20 cellular contexts compared by ENCODE assay signal in genomic region chr5:149545327-149545726, GRCh38. TPM values are rescaled to one million over a fixed set of nuclear protein-coding genes. Genes with fewer than 3 reads are reported as not detected.
DNase-seq lines count a peak whose midpoint lies in the region; ATAC-seq and TF ChIP-seq lines count a peak whose summit lies in the region.
"Had no signal": no experiment of that assay in that cellular context is flagged by ENCODE, and none has a peak within 500 bp of the region (broad histone marks: within the 10 kb centered on the region; RNA-seq: fewer than 3 reads in every experiment).

No MANE protein-coding gene starts in this region.

- H3K4me3 Mint-ChIP-seq in natural killer cell (no peak overlapping the region), mesothelial cell of epicardium (no peak overlapping the region)
- no peak overlapping the region for H3K4me3 Mint-ChIP-seq in natural killer cell treated with Interleukin-12 subunit alpha and Interleukin-12 subunit beta and Interleukin-15 and Interleukin-18, amount 100 ng/mL, for 72 hours
- H3K4me3 Mint-ChIP-seq in activated T-helper 1 cell treated with anti-CD3 and anti-CD28 coated beads, Interleukin-12 subunit alpha, Interleukin-12 subunit beta, Interleukin-2, Interleukin-4 antibody, amounts not matched to agents 30 ng/mL and 10 ng/mL and 1 ng/mL, durations not matched to agents 14 hours and 24 hours and 36 hours, result no peak overlapping the region
- H3K4me3 Mint-ChIP-seq: stimulated activated naive CD8-positive, alpha-beta T cell treated with anti-CD3 and anti-CD28 coated beads, Interleukin-15, Interleukin-2, amounts not matched to agents 100 ng/mL and 50 ng/mL, for 24 hours had no signal

- H3K4me1 Mint-ChIP-seq in natural killer cell, result peaks cover 51 to 72% of the 10 kb centered on the region in 2 donors
- H3K4me1 Mint-ChIP-seq in natural killer cell treated with Interleukin-12 subunit alpha and Interleukin-12 subunit beta and Interleukin-15 and Interleukin-18, amount 100 ng/mL, for 72 hours (ENCODE audit: low read depth in 2 of 2), result peaks cover 42% of the 10 kb centered on the region in 2 donors
- peaks cover 53% of the 10 kb centered on the region for H3K4me1 Mint-ChIP-seq in activated T-helper 1 cell treated with anti-CD3 and anti-CD28 coated beads, Interleukin-12 subunit alpha, Interleukin-12 subunit beta, Interleukin-2, Interleukin-4 antibody, amounts not matched to agents 30 ng/mL and 10 ng/mL and 1 ng/mL, durations not matched to agents 14 hours and 24 hours and 36 hours (ENCODE audit: low read depth)
- H3K4me1 Mint-ChIP-seq in mesothelial cell of epicardium, result peaks cover 40% of the 10 kb centered on the region

- H3K9me3 Mint-ChIP-seq in natural killer cell (no peaks in the 10 kb centered on the region), mesothelial cell of epicardium (no peaks in the 10 kb centered on the region)
- no peaks in the 10 kb centered on the region for H3K9me3 Mint-ChIP-seq in natural killer cell treated with Interleukin-12 subunit alpha and Interleukin-12 subunit beta and Interleukin-15 and Interleukin-18, amount 100 ng/mL, for 72 hours
- H3K9me3 Mint-ChIP-seq in activated T-helper 1 cell treated with anti-CD3 and anti-CD28 coated beads, Interleukin-12 subunit alpha, Interleukin-12 subunit beta, Interleukin-2, Interleukin-4 antibody, amounts not matched to agents 30 ng/mL and 10 ng/mL and 1 ng/mL, durations not matched to agents 14 hours and 24 hours and 36 hours, result no peaks in the 10 kb centered on the region
- H3K9me3 Mint-ChIP-seq: activated T-helper 2 cell treated with anti-CD3 and anti-CD28 coated beads, Interferon-gamma antibody, Interleukin-2, Interleukin-4, amounts not matched to agents 10 μg/mL and 5 μg/mL and 100 μg/mL, durations not matched to agents 14 hours and 24 hours and 36 hours; immature natural killer cell; stimulated activated naive CD8-positive, alpha-beta T cell treated with anti-CD3 and anti-CD28 coated beads, Interleukin-15, Interleukin-2, amounts not matched to agents 100 ng/mL and 50 ng/mL, for 24 hours had no signal

- no peaks in the 10 kb centered on the region for H3K36me3 Mint-ChIP-seq in natural killer cell
- peaks cover 22% of the 10 kb centered on the region for H3K36me3 Mint-ChIP-seq in natural killer cell treated with Interleukin-12 subunit alpha and Interleukin-12 subunit beta and Interleukin-15 and Interleukin-18, amount 100 ng/mL, for 72 hours
- peaks cover 56% of the 10 kb centered on the region for H3K36me3 Mint-ChIP-seq in activated T-helper 1 cell treated with anti-CD3 and anti-CD28 coated beads, Interleukin-12 subunit alpha, Interleukin-12 subunit beta, Interleukin-2, Interleukin-4 antibody, amounts not matched to agents 30 ng/mL and 10 ng/mL and 1 ng/mL, durations not matched to agents 14 hours and 24 hours and 36 hours (ENCODE audit: low read depth)
- H3K36me3 Mint-ChIP-seq in mesothelial cell of epicardium, result peaks cover 19% of the 10 kb centered on the region

- H3K27ac Mint-ChIP-seq in natural killer cell (peak overlapping the region; percentile 31 to 84), mesothelial cell of epicardium (peak overlapping the region; percentile 59)
- H3K27ac Mint-ChIP-seq in natural killer cell treated with Interleukin-12 subunit alpha and Interleukin-12 subunit beta and Interleukin-15 and Interleukin-18, amount 100 ng/mL, for 72 hours, result no peak overlapping the region
- H3K27ac Mint-ChIP-seq in activated T-helper 1 cell treated with anti-CD3 and anti-CD28 coated beads, Interleukin-12 subunit alpha, Interleukin-12 subunit beta, Interleukin-2, Interleukin-4 antibody, amounts not matched to agents 30 ng/mL and 10 ng/mL and 1 ng/mL, durations not matched to agents 14 hours and 24 hours and 36 hours, result peak overlapping the region; percentile 29
- H3K27ac Mint-ChIP-seq: stimulated activated naive CD8-positive, alpha-beta T cell treated with anti-CD3 and anti-CD28 coated beads, Interleukin-15, Interleukin-2, amounts not matched to agents 100 ng/mL and 50 ng/mL, for 24 hours had no signal

- intact Hi-C loops in natural killer cell (cut with micrococcal nuclease), result no loop called here
- intact Hi-C loops in activated T-helper 1 cell treated with anti-CD3 and anti-CD28 coated beads, Interleukin-12 subunit alpha, Interleukin-12 subunit beta, Interleukin-2, Interleukin-4 antibody, amounts not matched to agents 30 ng/mL and 10 ng/mL and 1 ng/mL, durations not matched to agents 14 hours and 24 hours and 36 hours (cut with micrococcal nuclease), result loop anchor here (5.0 kb wide), 1 partner anchor 43 kb away; no protein-coding TSS in a partner anchor

- ATAC-seq in natural killer cell, result no peak
- ATAC-seq in natural killer cell treated with Interleukin-12 subunit alpha and Interleukin-12 subunit beta and Interleukin-15 and Interleukin-18, amount 100 ng/mL, for 72 hours, result no peak
- no peak for ATAC-seq in GM18870 (IDR thresholded peaks at IDR 0.05; ENCODE audit: unreplicated experiment)
- ATAC-seq in GM21529 (IDR thresholded peaks at IDR 0.05; ENCODE audit: unreplicated experiment), result no peak
- ATAC-seq in HG03135 (IDR thresholded peaks at IDR 0.05; ENCODE audit: unreplicated experiment), result no peak
- ATAC-seq: lower lobe of right lung, Panc1 had no signal

- DNase-seq in natural killer cell (no peak), mesothelial cell of epicardium (ENCODE audit: low spot score in 2 of 2, unreplicated experiment in 2 of 2) (no peak), DMS114 treated with DMSO at 0.1 percent for 48 hours (lab: John Stamatoyannopoulos, UW; ENCODE audit: unreplicated experiment) (no peak)
- no peak for DNase-seq in natural killer cell treated with Interleukin-12 subunit alpha and Interleukin-12 subunit beta and Interleukin-15 and Interleukin-18, amount 100 ng/mL, for 72 hours (ENCODE audit: low spot score)
- DNase-seq in activated T-helper 1 cell treated with anti-CD3 and anti-CD28 coated beads, Interleukin-12 subunit alpha, Interleukin-12 subunit beta, Interleukin-2, Interleukin-4 antibody, amounts not matched to agents 30 ng/mL and 10 ng/mL and 1 ng/mL, durations not matched to agents 14 hours and 24 hours and 36 hours (ENCODE audit: low spot score), result no peak
- DNase-seq: activated CD4-positive, alpha-beta T cell treated with anti-CD3 and anti-CD28 coated beads for 1 hour; Caco-2; central memory CD4-positive, alpha-beta T cell; effector CD8-positive, alpha-beta T cell; heart left ventricle; immature natural killer cell; lower lobe of right lung; NCI-H146; T1000 had no signal

- no peaks in the 10 kb centered on the region for H3K27me3 Mint-ChIP-seq in natural killer cell (ENCODE audit: low read depth in 2 of 2)
- no peaks in the 10 kb centered on the region for H3K27me3 Mint-ChIP-seq in natural killer cell treated with Interleukin-12 subunit alpha and Interleukin-12 subunit beta and Interleukin-15 and Interleukin-18, amount 100 ng/mL, for 72 hours
- H3K27me3 Mint-ChIP-seq in activated T-helper 1 cell treated with anti-CD3 and anti-CD28 coated beads, Interleukin-12 subunit alpha, Interleukin-12 subunit beta, Interleukin-2, Interleukin-4 antibody, amounts not matched to agents 30 ng/mL and 10 ng/mL and 1 ng/mL, durations not matched to agents 14 hours and 24 hours and 36 hours (ENCODE audit: insufficient read depth), result no peaks in the 10 kb centered on the region
- no peaks in the 10 kb centered on the region for H3K27me3 Mint-ChIP-seq in mesothelial cell of epicardium (ENCODE audit: low read depth)
- H3K27me3 Mint-ChIP-seq: stimulated activated naive CD8-positive, alpha-beta T cell treated with anti-CD3 and anti-CD28 coated beads, Interleukin-15, Interleukin-2, amounts not matched to agents 100 ng/mL and 50 ng/mL, for 24 hours had no signal

- TF ChIP-seq CTCF in natural killer cell (IDR thresholded peaks at IDR 0.05), result no peak
- no peak for TF ChIP-seq CTCF in mesothelial cell of epicardium (IDR thresholded peaks at IDR 0.05; ENCODE audit: unreplicated experiment)

RNA-seq across cellular contexts. Expression of gene CSNK1A1, which starts 5.9 kb away (rescaled TPM):
- total RNA-seq in natural killer cell (100 to 1,000 TPM; 183 to 209 (median 206) TPM), mesothelial cell of epicardium (246 to 254 TPM (median 248 TPM) in 3 replicates)
- 100 to 1,000 TPM; 173 to 237 TPM for total RNA-seq in natural killer cell treated with Interleukin-12 subunit alpha and Interleukin-12 subunit beta and Interleukin-15 and Interleukin-18, amount 100 ng/mL, for 72 hours
- 195 and 205 TPM in 2 replicates for total RNA-seq in activated T-helper 1 cell treated with anti-CD3 and anti-CD28 coated beads, Interleukin-12 subunit alpha, Interleukin-12 subunit beta, Interleukin-2, Interleukin-4 antibody, amounts not matched to agents 30 ng/mL and 10 ng/mL and 1 ng/mL, durations not matched to agents 14 hours and 24 hours and 36 hours

RNA-seq across cellular contexts. Expression of gene ARHGEF37, which starts 36.0 kb away (rescaled TPM):
- total RNA-seq in natural killer cell (1 to 10 TPM in 1 of 3 donors, under 1 TPM in 1, not detected in 1; 0.61 to 2.6 TPM), mesothelial cell of epicardium (9.1 to 10.1 TPM (median 10.0 TPM) in 3 replicates)
- under 1 TPM in 1 of 2 donors, not detected in 1; 0.67 TPM for total RNA-seq in natural killer cell treated with Interleukin-12 subunit alpha and Interleukin-12 subunit beta and Interleukin-15 and Interleukin-18, amount 100 ng/mL, for 72 hours
- total RNA-seq in activated T-helper 1 cell treated with anti-CD3 and anti-CD28 coated beads, Interleukin-12 subunit alpha, Interleukin-12 subunit beta, Interleukin-2, Interleukin-4 antibody, amounts not matched to agents 30 ng/mL and 10 ng/mL and 1 ng/mL, durations not matched to agents 14 hours and 24 hours and 36 hours, result 0.70 and 0.86 TPM in 2 replicates

Comparison
In these comparisons a context has a peak if more than half of its experiments do, and no peak if none do; other contexts are left out.
1. H3K27ac Mint-ChIP-seq: peak in natural killer cell (2 of 2), activated T-helper 1 cell treated with anti-CD3 and anti-CD28 coated beads, Interleukin-12 subunit alpha, Interleukin-12 subunit beta, Interleukin-2, Interleukin-4 antibody, amounts not matched to agents 30 ng/mL and 10 ng/mL and 1 ng/mL, durations not matched to agents 14 hours and 24 hours and 36 hours (single experiment) and mesothelial cell of epicardium (single experiment); none in natural killer cell treated with Interleukin-12 subunit alpha and Interleukin-12 subunit beta and Interleukin-15 and Interleukin-18, amount 100 ng/mL, for 72 hours (0 of 2).